In the genomic region with DNA sequence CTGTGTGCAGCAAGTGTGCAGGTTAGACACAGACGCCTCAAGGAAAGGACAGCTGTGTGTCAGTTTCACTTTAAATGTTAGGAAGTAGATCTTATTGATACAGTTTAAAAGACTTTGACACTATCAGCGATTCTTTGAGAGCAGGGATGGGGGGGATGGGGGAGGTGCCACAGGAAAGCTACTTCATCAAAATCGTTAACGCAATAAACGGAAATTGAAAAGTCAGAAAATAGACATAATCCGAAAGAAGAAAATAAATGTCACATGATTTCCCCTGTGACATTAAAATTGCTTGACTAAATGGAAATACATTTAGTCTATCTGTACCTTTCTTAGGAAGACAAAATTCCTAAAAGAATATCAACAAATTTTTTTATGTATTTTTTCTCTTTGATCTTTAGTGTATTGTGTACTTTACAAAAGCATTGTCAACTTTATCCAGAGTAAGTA, we compare ENCODE assay signal across 7 cellular contexts. TPM values are rescaled to one million over a fixed set of nuclear protein-coding genes. Genes with fewer than 3 reads are reported as not detected.
A peak's percentile ranks its signal among the peaks of the same experiment; 100 is the strongest.
DNase-seq lines count a peak whose midpoint lies in the region; ATAC-seq and TF ChIP-seq lines count a peak whose summit lies in the region.

No MANE protein-coding gene starts in this region.

- DNase-seq in activated T-cell treated with anti-CD3 and anti-CD28 coated beads, Interleukin-2, amount 50 U/mL, for 4 hours = peak; percentile 36
- DNase-seq in stimulated activated naive CD8-positive, alpha-beta T cell treated with anti-CD3 and anti-CD28 coated beads, Interleukin-15, amount 100 ng/mL, for 72 hours = no peak
- no peak for DNase-seq in HEK293T (ENCODE audit: extremely low spot score)

- no peaks in the 10 kb centered on the region for H3K9me3 ChIP-seq in HUES64 (ENCODE audit: insufficient read depth, low read depth, low read length)
- H3K9me3 ChIP-seq in iPS-18c (ENCODE audit: control insufficient read depth, insufficient read depth, low read length) = no peaks in the 10 kb centered on the region

- H3K9ac ChIP-seq in HUES64 (ENCODE audit: low read depth, low read length) = peak overlapping the region; percentile 94

- peak overlapping the region; percentile 93 for H3K27ac ChIP-seq in HUES64 (ENCODE audit: low read depth, low read length)

- WGBS in HUES64 = 4% methylated on average over 2 of the region's 6 CpGs

- peak overlapping the region; percentile 93 for H3K4me3 Mint-ChIP-seq in activated T-cell treated with anti-CD3 and anti-CD28 coated beads, Interleukin-2, amount 50 U/mL, for 4 hours
- H3K4me3 Mint-ChIP-seq in stimulated activated naive CD8-positive, alpha-beta T cell treated with anti-CD3 and anti-CD28 coated beads, Interleukin-15, amount 100 ng/mL, for 72 hours = peak overlapping the region; percentile 89 to 98

- H3K27ac Mint-ChIP-seq in stimulated activated naive CD8-positive, alpha-beta T cell treated with anti-CD3 and anti-CD28 coated beads, Interleukin-15, amount 100 ng/mL, for 72 hours = peak overlapping the region; percentile 96 to 99

- ATAC-seq in activated T-cell treated with anti-CD3 and anti-CD28 coated beads, Interleukin-2, amount 50 U/mL, for 4 hours = peak in 1 of 2 donors; percentile 9
- ATAC-seq in stimulated activated naive CD8-positive, alpha-beta T cell treated with anti-CD3 and anti-CD28 coated beads, Interleukin-15, amount 100 ng/mL, for 72 hours = no peak
- ATAC-seq in HG03469 (IDR thresholded peaks at IDR 0.05; ENCODE audit: unreplicated experiment) = no peak
- no peak for ATAC-seq in HG02938 (IDR thresholded peaks at IDR 0.05; ENCODE audit: unreplicated experiment)

- H3K4me3 ChIP-seq in HUES64 (ENCODE audit: low read length) (peak overlapping the region; percentile 73), iPS-18c (ENCODE audit: insufficient read depth, low read depth, low read length) (peak overlapping the region; percentile 80)

- CTCF ChIA-PET in HEK293T (lab: Yijun Ruan, JAX) = no interaction called here

- H3K4me1 Mint-ChIP-seq in activated T-cell treated with anti-CD3 and anti-CD28 coated beads, Interleukin-2, amount 50 U/mL, for 4 hours (ENCODE audit: low read depth) = peaks cover 27% of the 10 kb centered on the region
- peaks cover 32% of the 10 kb centered on the region for H3K4me1 Mint-ChIP-seq in stimulated activated naive CD8-positive, alpha-beta T cell treated with anti-CD3 and anti-CD28 coated beads, Interleukin-15, amount 100 ng/mL, for 72 hours

- POLR2A ChIA-PET in HEK293T (lab: Yijun Ruan, JAX) = no interaction called here

- no peaks in the 10 kb centered on the region for H3K9me3 Mint-ChIP-seq in activated T-cell treated with anti-CD3 and anti-CD28 coated beads, Interleukin-2, amount 50 U/mL, for 4 hours
- H3K9me3 Mint-ChIP-seq in stimulated activated naive CD8-positive, alpha-beta T cell treated with anti-CD3 and anti-CD28 coated beads, Interleukin-15, amount 100 ng/mL, for 72 hours = no peaks in the 10 kb centered on the region

- H3K4me1 ChIP-seq in HUES64 (ENCODE audit: insufficient read depth, low read length) = no peaks in the 10 kb centered on the region; the same call in 1 of the 2 replicates

- peaks cover 16% of the 10 kb centered on the region; the same call in 1 of the 2 replicates for H3K36me3 ChIP-seq in HUES64 (ENCODE audit: insufficient read depth, low read length)

- peaks cover 5% of the 10 kb centered on the region for H3K36me3 Mint-ChIP-seq in activated T-cell treated with anti-CD3 and anti-CD28 coated beads, Interleukin-2, amount 50 U/mL, for 4 hours (ENCODE audit: insufficient read depth)

- H3K27me3 Mint-ChIP-seq in activated T-cell treated with anti-CD3 and anti-CD28 coated beads, Interleukin-2, amount 50 U/mL, for 4 hours (ENCODE audit: low read depth) = no peaks in the 10 kb centered on the region
- H3K27me3 Mint-ChIP-seq in stimulated activated naive CD8-positive, alpha-beta T cell treated with anti-CD3 and anti-CD28 coated beads, Interleukin-15, amount 100 ng/mL, for 72 hours = no peaks in the 10 kb centered on the region

- no peaks in the 10 kb centered on the region for H3K27me3 ChIP-seq in HUES64 (ENCODE audit: insufficient read depth, low read length)

TF ChIP-seq in HEK293T, 16 proteins besides CTCF, POLR2A, EP300 and RAD21:
- TF ChIP-seq PKNOX1 (IDR thresholded peaks at IDR 0.05) (no peak), CTBP1 (IDR thresholded peaks at IDR 0.05; ENCODE audit: borderline replicate concordance) (no peak), L3MBTL2 (conservative IDR thresholded peaks at IDR 0.05) (no peak), ARNT (IDR thresholded peaks at IDR 0.05) (no peak), FOXA1 (IDR thresholded peaks at IDR 0.05) (no peak), TARDBP (IDR thresholded peaks at IDR 0.05) (no peak), ELF4 (IDR thresholded peaks at IDR 0.05) (no peak), FOXK2 (IDR thresholded peaks at IDR 0.05) (no peak), BHLHE40 (IDR thresholded peaks at IDR 0.05; ENCODE audit: borderline replicate concordance) (no peak), NFRKB (IDR thresholded peaks at IDR 0.05) (no peak), HDGF (IDR thresholded peaks at IDR 0.05; ENCODE audit: borderline replicate concordance) (no peak), SP1 (IDR thresholded peaks at IDR 0.05) (no peak), SUZ12 (IDR thresholded peaks at IDR 0.05) (no peak)

RNA-seq across cellular contexts. Expression of gene ZNF33B, which starts 0.5 kb away (rescaled TPM):
- polyA plus RNA-seq in HUES64 (2013, experiment 1 of 2) = 13.2 TPM
- polyA plus RNA-seq in HUES64 (2013, experiment 2 of 2) = 14.5 TPM
- total RNA-seq in activated T-cell treated with anti-CD3 and anti-CD28 coated beads, Interleukin-2, amount 50 U/mL, for 4 hours = 1 to 10 TPM; 4.6 to 4.9 (median 4.9) TPM
